14 cellular contexts compared by ENCODE assay signal in the genomic region with DNA sequence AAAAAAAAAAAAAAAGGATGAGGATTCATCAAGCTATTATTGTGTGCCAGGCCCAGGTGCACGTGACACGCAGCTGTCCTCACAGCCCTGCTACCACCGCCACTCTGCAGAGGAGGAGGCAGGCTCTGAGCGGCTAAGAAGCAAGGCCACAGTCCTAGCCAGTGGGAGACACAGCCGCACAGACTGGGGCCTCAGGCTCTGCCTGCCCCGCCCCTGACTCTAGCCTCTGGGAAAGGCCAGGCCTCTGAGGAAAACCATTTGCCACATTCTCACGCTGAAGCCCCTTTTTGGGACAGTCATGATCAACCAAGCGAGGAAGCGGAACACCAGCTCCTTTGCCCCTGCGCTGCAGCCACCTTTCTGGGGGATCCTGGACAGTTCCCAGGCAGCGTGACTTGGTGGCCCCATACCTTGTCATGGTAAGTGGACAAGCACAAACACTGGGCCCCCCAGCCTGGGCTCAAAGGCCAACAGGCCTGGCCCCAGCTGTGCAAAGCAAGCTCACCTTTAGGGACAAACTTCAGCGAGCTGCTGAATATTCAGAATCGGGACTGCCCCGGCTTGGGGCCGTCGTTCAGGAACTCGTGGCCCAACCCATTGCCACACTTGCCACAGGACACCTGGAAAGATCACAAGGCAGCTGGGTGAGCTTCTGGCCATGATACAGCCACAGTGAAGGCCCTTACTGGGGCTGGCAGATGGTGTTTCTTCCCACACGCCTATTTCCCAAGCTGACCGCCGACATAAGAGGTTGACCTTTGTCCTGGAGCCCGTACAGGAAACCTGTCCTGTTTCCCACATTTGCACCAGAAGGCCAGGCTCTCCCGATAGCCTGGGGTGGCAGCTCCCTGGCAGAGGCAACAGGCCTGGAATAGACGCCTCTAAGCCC. TPM values are rescaled to one million over a fixed set of nuclear protein-coding genes. Genes with fewer than 3 reads are reported as not detected.
DNase-seq lines count a peak whose midpoint lies in the region; ATAC-seq and TF ChIP-seq lines count a peak whose summit lies in the region.
"Had no signal": no experiment of that assay in that cellular context is flagged by ENCODE, and none has a peak within 500 bp of the region (broad histone marks: within the 10 kb centered on the region; RNA-seq: fewer than 3 reads in every experiment).

No MANE protein-coding gene starts in this region.

- no peaks in the 10 kb centered on the region for H3K36me3 Mint-ChIP-seq in glutamatergic neuron (ENCODE audit: unreplicated experiment)

- peaks cover 3% of the 10 kb centered on the region for H3K9me3 Mint-ChIP-seq in glutamatergic neuron (ENCODE audit: unreplicated experiment)
- H3K9me3 Mint-ChIP-seq: naive thymus-derived CD8-positive, alpha-beta T cell had no signal

- ATAC-seq in psoas muscle (peak in 3 of 4 donors; percentile 9 to 31 (median 24)), GM18502 (IDR thresholded peaks at IDR 0.05; ENCODE audit: poor library complexity, unreplicated experiment) (no peak), GM21619 (IDR thresholded peaks at IDR 0.05; ENCODE audit: unreplicated experiment) (no peak)
- ATAC-seq: gastroesophageal sphincter; naive thymus-derived CD8-positive, alpha-beta T cell had no signal

- 57 to 69% (median 60%) methylated on average over 23 of the region's 23 CpGs for WGBS in psoas muscle, 3 donors

- no peaks in the 10 kb centered on the region for H3K9me3 ChIP-seq in psoas muscle
- H3K9me3 ChIP-seq: gastroesophageal sphincter, thoracic aorta had no signal

- H3K4me3 Mint-ChIP-seq in glutamatergic neuron (ENCODE audit: unreplicated experiment), result no peak overlapping the region

- peaks cover 7 to 46% of the 10 kb centered on the region in 2 donors for H3K36me3 ChIP-seq in psoas muscle (ENCODE audit: insufficient read depth in 1 of 2, low read depth in 1 of 2)

- intact Hi-C loops in psoas muscle (cut with DNase I), result loop anchor here in 1 of 2 donors (10.0 kb wide), 1 partner anchor 166 kb away; a partner anchor contains a TSS

- H3K27ac ChIP-seq in HL-60 (replicated peaks) (peak overlapping the region; percentile 85), psoas muscle (peak overlapping the region; percentile 89)

- H3K27me3 Mint-ChIP-seq in glutamatergic neuron (ENCODE audit: unreplicated experiment), result peaks cover 1% of the 10 kb centered on the region
- H3K27me3 Mint-ChIP-seq: naive thymus-derived CD8-positive, alpha-beta T cell had no signal

- H3K4me3 ChIP-seq in HL-60 (replicated peaks; ENCODE audit: insufficient read depth, low read length) (peak overlapping the region; percentile 98), psoas muscle (peak overlapping the region; percentile 85)
- H3K4me3 ChIP-seq: gastroesophageal sphincter, thoracic aorta had no signal

- peak overlapping the region; percentile 84 for H3K27ac Mint-ChIP-seq in glutamatergic neuron (ENCODE audit: unreplicated experiment)
- H3K27ac Mint-ChIP-seq: naive thymus-derived CD8-positive, alpha-beta T cell had no signal

- H3K27me3 ChIP-seq in HL-60 (ENCODE audit: insufficient read depth, poor library complexity, severe bottlenecking) (no peaks in the 10 kb centered on the region), psoas muscle (ENCODE audit: insufficient read depth in 3 of 3, low read length in 2 of 3) (no peaks in the 10 kb centered on the region)
- H3K27me3 ChIP-seq: gastroesophageal sphincter had no signal

- H3K4me1 ChIP-seq in psoas muscle, result peaks cover 48% of the 10 kb centered on the region

- DNase-seq in HL-60 (ENCODE audit: low read depth in 1 of 2, low spot score in 1 of 2) (peak in 1 of 2 experiments; percentile 93), glutamatergic neuron (no peak), psoas muscle (no peak), AG20443 (ENCODE audit: low spot score) (no peak)
- DNase-seq: activated CD4-positive, alpha-beta T cell treated with anti-CD3 and anti-CD28 coated beads, Interleukin-2, amount 50 U/mL, for 4 hours; activated gamma-delta T cell; naive thymus-derived CD8-positive, alpha-beta T cell; NCI-H748 treated with DMSO at 0.1 percent for 48 hours; SIG-M5 had no signal

- peaks cover 10% of the 10 kb centered on the region for H3K4me1 Mint-ChIP-seq in glutamatergic neuron (ENCODE audit: low read depth, unreplicated experiment)

- TF ChIP-seq CTCF in HL-60 (IDR thresholded peaks at IDR 0.05; ENCODE audit: insufficient read depth, low read length) (no peak), glutamatergic neuron (IDR thresholded peaks at IDR 0.05; ENCODE audit: partially characterized antibody, unreplicated experiment) (no peak), psoas muscle (IDR thresholded peaks at IDR 0.05) (no peak)

RNA-seq across cellular contexts. Expression of a gene that starts 2.5 kb away (rescaled TPM):
- total RNA-seq in glutamatergic neuron (ENCODE audit: unreplicated experiment) (50.9 TPM), psoas muscle (10 to 100 TPM; 44.2 to 65.3 (median 53.2) TPM)
- 10 to 100 TPM; 50.4 to 83.4 (median 76.1) TPM for polyA plus RNA-seq in psoas muscle

RNA-seq across cellular contexts. Expression of a gene that starts 14.0 kb away (rescaled TPM):
- not detected for total RNA-seq in glutamatergic neuron (ENCODE audit: unreplicated experiment)
- 100 to 1,000 TPM; 205 to 296 (median 233) TPM for total RNA-seq in psoas muscle
- polyA plus RNA-seq in psoas muscle, result 100 to 1,000 TPM; 116 to 315 (median 188) TPM
- total RNA-seq: gastroesophageal sphincter; kidney epithelial cell; naive thymus-derived CD8-positive, alpha-beta T cell; thoracic aorta had no signal
- polyA plus RNA-seq: naive thymus-derived CD8-positive, alpha-beta T cell had no signal

RNA-seq across cellular contexts. Expression of a gene that starts 18.8 kb away (rescaled TPM):
- 302 TPM for total RNA-seq in glutamatergic neuron (ENCODE audit: unreplicated experiment)
- 100 to 1,000 TPM; 350 to 465 (median 373) TPM for total RNA-seq in psoas muscle
- polyA plus RNA-seq in psoas muscle, result 100 to 1,000 TPM; 753 to 870 (median 797) TPM

RNA-seq across cellular contexts. Expression of a gene that starts 22.3 kb away (rescaled TPM):
- 7.8 TPM for total RNA-seq in glutamatergic neuron (ENCODE audit: unreplicated experiment)
- total RNA-seq in psoas muscle, result not detected
- not detected for polyA plus RNA-seq in psoas muscle
- total RNA-seq: gastroesophageal sphincter; naive thymus-derived CD8-positive, alpha-beta T cell; thoracic aorta had no signal
- polyA plus RNA-seq: naive thymus-derived CD8-positive, alpha-beta T cell had no signal

RNA-seq across cellular contexts. Expression of a gene that starts 24.1 kb away (rescaled TPM):
- 1,772 TPM for total RNA-seq in glutamatergic neuron (ENCODE audit: unreplicated experiment)
- 1,000 to 10,000 TPM; 1,044 to 1,902 (median 1,426) TPM for total RNA-seq in psoas muscle
- polyA plus RNA-seq in psoas muscle, result 1,000 to 10,000 TPM; 2,097 to 3,940 (median 2,652) TPM

Comparison
In these comparisons a context has a peak if more than half of its experiments do, and no peak if none do; other contexts are left out.
1. ATAC-seq: peak in psoas muscle (3 of 4); none in GM18502 (single experiment) and GM21619 (single experiment).
2. RNA of a gene that starts 14.0 kb away (total RNA-seq): 205 to 296 TPM in psoas muscle; not detected in glutamatergic neuron (single experiment); every median in the first group is over 100 times any median in the second.